13 cellular contexts compared by ENCODE assay signal in the genomic region with DNA sequence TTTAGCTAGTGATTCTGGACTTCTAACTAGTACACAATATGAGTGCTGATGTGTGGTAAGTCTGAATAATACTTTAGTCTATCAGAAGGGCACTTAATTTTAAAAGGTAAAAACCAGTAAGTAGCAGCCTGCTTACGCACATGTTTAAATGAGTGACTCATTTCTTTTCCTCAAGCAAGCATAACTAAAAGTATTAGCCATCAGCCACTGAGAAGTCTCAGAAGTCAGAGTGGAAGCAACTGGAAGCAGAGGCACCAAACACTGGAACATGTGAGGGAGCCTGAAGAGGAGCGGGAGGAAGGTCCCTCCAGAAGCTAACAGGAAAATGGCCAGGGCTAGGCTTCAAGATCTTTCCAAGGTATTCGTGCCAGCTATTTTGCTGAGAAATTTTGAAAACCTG.
DNase-seq lines count a peak whose midpoint lies in the region; ATAC-seq lines count a peak whose summit lies in the region.
"Had no signal": no experiment of that assay in that cellular context is flagged by ENCODE, and none has a peak within 500 bp of the region (broad histone marks: within the 10 kb centered on the region; RNA-seq: fewer than 3 reads in every experiment).

No MANE protein-coding gene starts in this region.

- intact Hi-C loops in activated T-helper 1 cell treated with anti-CD3 and anti-CD28 coated beads, Interleukin-12 subunit alpha, Interleukin-12 subunit beta, Interleukin-2, Interleukin-4 antibody, amounts not matched to agents 30 ng/mL and 10 ng/mL and 1 ng/mL, durations not matched to agents 14 hours and 24 hours and 36 hours (cut with micrococcal nuclease), result no loop called here

- peaks cover 28% of the 10 kb centered on the region for H3K36me3 ChIP-seq in adipocyte (ENCODE audit: control insufficient read depth, insufficient read depth, low read length, severe bottlenecking)

- no peak overlapping the region for H3K4me3 ChIP-seq in adipocyte (ENCODE audit: low read length)

- no peaks in the 10 kb centered on the region for H3K27me3 ChIP-seq in adipocyte (replicated peaks; ENCODE audit: control insufficient read depth, insufficient read depth, low read length)

- no peak overlapping the region for H3K9ac ChIP-seq in adipocyte (ENCODE audit: low read length)

- H3K4me3 Mint-ChIP-seq in activated T-helper 1 cell treated with anti-CD3 and anti-CD28 coated beads, Interleukin-12 subunit alpha, Interleukin-12 subunit beta, Interleukin-2, Interleukin-4 antibody, amounts not matched to agents 30 ng/mL and 10 ng/mL and 1 ng/mL, durations not matched to agents 14 hours and 24 hours and 36 hours, result no peak overlapping the region

- no peaks in the 10 kb centered on the region for H3K9me3 Mint-ChIP-seq in activated T-helper 1 cell treated with anti-CD3 and anti-CD28 coated beads, Interleukin-12 subunit alpha, Interleukin-12 subunit beta, Interleukin-2, Interleukin-4 antibody, amounts not matched to agents 30 ng/mL and 10 ng/mL and 1 ng/mL, durations not matched to agents 14 hours and 24 hours and 36 hours

- H3K4me1 Mint-ChIP-seq in activated T-helper 1 cell treated with anti-CD3 and anti-CD28 coated beads, Interleukin-12 subunit alpha, Interleukin-12 subunit beta, Interleukin-2, Interleukin-4 antibody, amounts not matched to agents 30 ng/mL and 10 ng/mL and 1 ng/mL, durations not matched to agents 14 hours and 24 hours and 36 hours (ENCODE audit: low read depth), result no peaks in the 10 kb centered on the region

- H3K9me3 ChIP-seq in adipocyte (ENCODE audit: control insufficient read depth, low read length), result no peaks in the 10 kb centered on the region

- DNase-seq in HCEC 1CT, result peak; percentile 82
- peak; percentile 56 for DNase-seq in adipocyte (ENCODE audit: low read depth)
- DNase-seq in fibroblast of peridontal ligament (ENCODE audit: extremely low read depth), result peak; percentile 82
- DNase-seq in stromal cell of bone marrow (ENCODE audit: low read depth), result peak; percentile 79
- no peak for DNase-seq in activated T-helper 1 cell treated with anti-CD3 and anti-CD28 coated beads, Interleukin-12 subunit alpha, Interleukin-12 subunit beta, Interleukin-2, Interleukin-4 antibody, amounts not matched to agents 30 ng/mL and 10 ng/mL and 1 ng/mL, durations not matched to agents 14 hours and 24 hours and 36 hours (ENCODE audit: low spot score)
- DNase-seq in DMS 273 (lab: John Stamatoyannopoulos, UW; ENCODE audit: unreplicated experiment), result no peak
- DNase-seq: activated T-cell treated with anti-CD3 and anti-CD28 coated beads for 4 hours, anterior cingulate cortex, H7, NCI-H146, NCI-H82, substantia nigra had no signal

- peaks cover 25% of the 10 kb centered on the region for H3K36me3 Mint-ChIP-seq in activated T-helper 1 cell treated with anti-CD3 and anti-CD28 coated beads, Interleukin-12 subunit alpha, Interleukin-12 subunit beta, Interleukin-2, Interleukin-4 antibody, amounts not matched to agents 30 ng/mL and 10 ng/mL and 1 ng/mL, durations not matched to agents 14 hours and 24 hours and 36 hours (ENCODE audit: low read depth)

- H3K27me3 Mint-ChIP-seq in activated T-helper 1 cell treated with anti-CD3 and anti-CD28 coated beads, Interleukin-12 subunit alpha, Interleukin-12 subunit beta, Interleukin-2, Interleukin-4 antibody, amounts not matched to agents 30 ng/mL and 10 ng/mL and 1 ng/mL, durations not matched to agents 14 hours and 24 hours and 36 hours (ENCODE audit: insufficient read depth), result peaks cover 1% of the 10 kb centered on the region

- H3K27ac Mint-ChIP-seq in activated T-helper 1 cell treated with anti-CD3 and anti-CD28 coated beads, Interleukin-12 subunit alpha, Interleukin-12 subunit beta, Interleukin-2, Interleukin-4 antibody, amounts not matched to agents 30 ng/mL and 10 ng/mL and 1 ng/mL, durations not matched to agents 14 hours and 24 hours and 36 hours, result no peak overlapping the region

- H3K4me1 ChIP-seq in adipocyte (ENCODE audit: control insufficient read depth, insufficient read depth, low read length), result peaks cover 23% of the 10 kb centered on the region

- ATAC-seq in HG03378 (IDR thresholded peaks at IDR 0.05; ENCODE audit: unreplicated experiment), result no peak

Comparison
In these comparisons a context has a peak if more than half of its experiments do, and no peak if none do; other contexts are left out.
1. DNase-seq: peak in HCEC 1CT (single experiment), adipocyte (single experiment), fibroblast of peridontal ligament (single experiment) and stromal cell of bone marrow (single experiment); none in activated T-helper 1 cell treated with anti-CD3 and anti-CD28 coated beads, Interleukin-12 subunit alpha, Interleukin-12 subunit beta, Interleukin-2, Interleukin-4 antibody, amounts not matched to agents 30 ng/mL and 10 ng/mL and 1 ng/mL, durations not matched to agents 14 hours and 24 hours and 36 hours (single experiment) and DMS 273 (single experiment).